ENCODE assay signal across 23 cellular contexts in the genomic region with DNA sequence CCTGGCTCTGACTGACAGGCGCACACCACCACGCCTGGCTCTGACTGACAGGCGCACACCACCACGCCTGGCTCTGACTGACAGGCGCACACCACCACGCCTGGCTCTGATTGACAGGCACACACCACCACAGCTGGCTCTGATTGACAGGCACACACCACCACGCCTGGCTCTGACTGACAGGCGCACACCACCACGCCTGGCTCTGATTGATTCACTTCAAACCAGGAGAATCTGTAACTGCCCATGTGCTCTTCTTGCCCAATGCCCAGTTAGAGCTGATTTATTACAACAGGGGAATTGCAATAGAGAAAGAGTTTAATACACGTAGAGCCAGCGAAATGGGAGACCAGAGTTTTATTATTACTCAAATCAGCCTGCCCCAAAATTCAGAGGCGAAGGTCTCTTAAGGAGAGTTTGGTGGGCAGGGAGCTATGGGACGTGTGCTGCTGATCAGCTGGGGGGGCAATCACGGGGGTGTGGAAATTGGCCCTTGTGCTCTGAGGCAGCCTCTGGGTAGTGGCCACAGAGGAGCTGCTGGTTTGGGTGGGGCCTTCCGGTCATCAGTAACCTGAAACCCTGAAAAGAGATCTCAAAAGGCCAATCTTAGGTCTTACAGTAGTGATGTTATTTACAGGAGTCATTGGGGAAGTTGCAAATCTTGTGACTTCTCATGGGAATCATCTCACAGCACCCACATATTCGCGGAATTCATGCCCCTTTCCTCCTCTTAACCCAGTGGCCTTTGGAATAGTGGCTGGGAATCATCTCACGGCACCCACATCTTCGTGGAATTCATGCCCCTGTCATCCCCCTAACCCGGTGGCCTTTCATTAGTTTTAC.
"Had no signal": no experiment of that assay in that cellular context is flagged by ENCODE, and none has a peak within 500 bp of the region (broad histone marks: within the 10 kb centered on the region; RNA-seq: fewer than 3 reads in every experiment).

No MANE protein-coding gene starts in this region.

- H3K27ac ChIP-seq: body of pancreas, cardiac muscle cell, foreskin keratinocyte, left ventricle myocardium inferior, sigmoid colon, transverse colon, uterus had no signal

- H3K4me3 ChIP-seq: body of pancreas, cardiac muscle cell, left ventricle myocardium inferior, sigmoid colon, smooth muscle cell, transverse colon, uterus had no signal

- DNase-seq: activated CD4-positive, alpha-beta T cell treated with anti-CD3 and anti-CD28 coated beads, Interleukin-2, amount 10 ng/mL, durations not matched to agents 7 days and 5 days; activated CD8-positive, alpha-beta T cell treated with anti-CD3 and anti-CD28 coated beads for 36 hours; activated effector memory CD4-positive, alpha-beta T cell treated with anti-CD3 and anti-CD28 coated beads, Interleukin-2, amount 50 U/mL, for 16 hours; activated T-cell treated with anti-CD3 and anti-CD28 coated beads for 4 hours; anterior cingulate cortex; body of pancreas; effector memory CD4-positive, alpha-beta T cell; left ventricle myocardium inferior; retina; sigmoid colon; stimulated activated CD4-positive, alpha-beta T cell treated with anti-CD3 and anti-CD28 coated beads, Interleukin-15, amount 100 ng/mL, for 24 hours; stimulated activated naive B cell treated with anti-CD40 and anti-IgM and Interleukin-4, amounts not matched to agents 10 μg/mL and 1 μg/mL and 100 μg/mL, for 72 hours; T1000; transverse colon; uterus had no signal

- H3K9me3 ChIP-seq: body of pancreas, sigmoid colon, transverse colon had no signal

- ATAC-seq: body of pancreas; stimulated activated naive B cell treated with anti-CD40 and anti-IgM and Interleukin-4, amounts not matched to agents 10 μg/mL and 1 μg/mL and 100 μg/mL, for 72 hours had no signal

- H3K4me1 ChIP-seq: left ventricle myocardium inferior, transverse colon, uterus had no signal

- H3K27me3 Mint-ChIP-seq: activated CD8-positive, alpha-beta memory T cell treated with anti-CD3 and anti-CD28 coated beads, Interleukin-2, amount 10 ng/mL, durations not matched to agents 7 days and 5 days; activated CD8-positive, alpha-beta T cell treated with anti-CD3 and anti-CD28 coated beads for 36 hours; activated naive CD4-positive, alpha-beta T cell treated with anti-CD3 and anti-CD28 coated beads, Interleukin-2, amount 50 U/mL, for 24 hours; stimulated activated naive B cell treated with anti-CD40 and anti-IgM and Interleukin-4, amounts not matched to agents 10 μg/mL and 1 μg/mL and 100 μg/mL, for 72 hours had no signal

- H3K36me3 ChIP-seq: cardiac muscle cell, left ventricle myocardium inferior, sigmoid colon, transverse colon, uterus had no signal

- H3K9me3 Mint-ChIP-seq: activated CD8-positive, alpha-beta T cell treated with anti-CD3 and anti-CD28 coated beads for 36 hours; activated naive CD4-positive, alpha-beta T cell treated with anti-CD3 and anti-CD28 coated beads, Interleukin-2, amount 50 U/mL, for 24 hours; natural killer cell; stimulated activated naive B cell treated with anti-CD40 and anti-IgM and Interleukin-4, amounts not matched to agents 10 μg/mL and 1 μg/mL and 100 μg/mL, for 72 hours had no signal

- H3K4me1 Mint-ChIP-seq: activated CD4-positive, alpha-beta T cell treated with anti-CD3 and anti-CD28 coated beads, Interleukin-2, amount 10 ng/mL, durations not matched to agents 7 days and 5 days; activated naive CD4-positive, alpha-beta T cell treated with anti-CD3 and anti-CD28 coated beads, Interleukin-2, amount 50 U/mL, for 24 hours had no signal

- H3K4me3 Mint-ChIP-seq: activated CD4-positive, alpha-beta T cell treated with anti-CD3 and anti-CD28 coated beads, Interleukin-2, amount 10 ng/mL, durations not matched to agents 7 days and 5 days; activated CD8-positive, alpha-beta memory T cell treated with anti-CD3 and anti-CD28 coated beads, Interleukin-2, amount 10 ng/mL, durations not matched to agents 7 days and 5 days; activated CD8-positive, alpha-beta T cell treated with anti-CD3 and anti-CD28 coated beads for 36 hours; activated naive CD4-positive, alpha-beta T cell treated with anti-CD3 and anti-CD28 coated beads, Interleukin-2, amount 50 U/mL, for 24 hours; mesothelial cell of epicardium; stimulated activated naive B cell treated with anti-CD40 and anti-IgM and Interleukin-4, amounts not matched to agents 10 μg/mL and 1 μg/mL and 100 μg/mL, for 72 hours had no signal

- H3K27me3 ChIP-seq: body of pancreas, cardiac muscle cell, foreskin keratinocyte, transverse colon, uterus had no signal

- H3K36me3 Mint-ChIP-seq: activated CD8-positive, alpha-beta memory T cell treated with anti-CD3 and anti-CD28 coated beads, Interleukin-2, amount 10 ng/mL, durations not matched to agents 7 days and 5 days; activated naive CD4-positive, alpha-beta T cell treated with anti-CD3 and anti-CD28 coated beads, Interleukin-2, amount 50 U/mL, for 24 hours; natural killer cell had no signal

- H3K27ac Mint-ChIP-seq: activated CD4-positive, alpha-beta T cell treated with anti-CD3 and anti-CD28 coated beads, Interleukin-2, amount 10 ng/mL, durations not matched to agents 7 days and 5 days; activated naive CD4-positive, alpha-beta T cell treated with anti-CD3 and anti-CD28 coated beads, Interleukin-2, amount 50 U/mL, for 24 hours; mesothelial cell of epicardium; progenitor cell of endocrine pancreas; stimulated activated naive B cell treated with anti-CD40 and anti-IgM and Interleukin-4, amounts not matched to agents 10 μg/mL and 1 μg/mL and 100 μg/mL, for 72 hours had no signal
